15 cellular contexts compared by ENCODE assay signal in genomic region chr6:3847521-3847920, GRCh38. TPM values are rescaled to one million over a fixed set of nuclear protein-coding genes. Genes with fewer than 3 reads are reported as not detected.
A peak's percentile ranks its signal among the peaks of the same experiment; 100 is the strongest.
DNase-seq lines count a peak whose midpoint lies in the region; ATAC-seq, FAIRE-seq and TF ChIP-seq lines count a peak whose summit lies in the region.
"Had no signal": no experiment of that assay in that cellular context is flagged by ENCODE, and none has a peak within 500 bp of the region (broad histone marks: within the 10 kb centered on the region; RNA-seq: fewer than 3 reads in every experiment).

No MANE protein-coding gene starts in this region.

- H3K27me3 Mint-ChIP-seq in activated CD4-positive, alpha-beta memory T cell treated with anti-CD3 and anti-CD28 coated beads for 36 hours = no peaks in the 10 kb centered on the region

- POLR2A ChIA-PET in activated CD4-positive, alpha-beta memory T cell treated with anti-CD3 and anti-CD28 coated beads for 36 hours (lab: Charles Lee) = interaction anchor here (0.6 to 6.5 kb wide), 3 partner anchors 20 to 366 kb away, joined by 3 to 64 read pairs (median 15); no protein-coding TSS in a partner anchor

- H3K4me1 Mint-ChIP-seq in activated CD4-positive, alpha-beta memory T cell treated with anti-CD3 and anti-CD28 coated beads for 36 hours (ENCODE audit: low read depth) = peaks cover 40% of the 10 kb centered on the region

- H3K36me3 ChIP-seq in GM23248 (ENCODE audit: low read depth) (no peaks in the 10 kb centered on the region), small intestine (ENCODE audit: control insufficient read depth in 2 of 2, insufficient read depth in 2 of 2, low read length in 2 of 2) (no peaks in the 10 kb centered on the region)

- CTCF ChIA-PET in activated CD4-positive, alpha-beta memory T cell treated with anti-CD3 and anti-CD28 coated beads for 36 hours (lab: Charles Lee) = interaction anchor here (0.8 to 4.9 kb wide), 11 partner anchors 14 to 308 kb away, joined by 3 to 46 read pairs (median 8); a partner anchor contains a TSS

- H3K9me3 ChIP-seq in GM23248 (ENCODE audit: low read depth) (no peaks in the 10 kb centered on the region), small intestine (ENCODE audit: control insufficient read depth, low read depth) (no peaks in the 10 kb centered on the region)
- H3K9me3 ChIP-seq: body of pancreas had no signal

- H3K4me3 ChIP-seq in GM23248 (no peak overlapping the region), fibroblast of villous mesenchyme (ENCODE audit: low read depth, low read length) (no peak overlapping the region), small intestine (ENCODE audit: low read depth in 1 of 2, low read length in 2 of 2) (no peak overlapping the region)
- H3K4me3 ChIP-seq: body of pancreas had no signal

- H3K4me1 ChIP-seq in GM23248 (ENCODE audit: insufficient read depth) = peaks cover 23% of the 10 kb centered on the region
- no peaks in the 10 kb centered on the region for H3K4me1 ChIP-seq in small intestine (ENCODE audit: control insufficient read depth in 2 of 2, insufficient read depth in 1 of 2, low read depth in 1 of 2, low read length in 1 of 2)

- intact Hi-C loops in activated CD4-positive, alpha-beta memory T cell treated with anti-CD3 and anti-CD28 coated beads for 36 hours (cut with micrococcal nuclease) = loop anchor here (2.0 to 5.0 kb wide), 4 partner anchors 45 to 780 kb away; partner anchors contain the start of genes ECI2 and RIPK1
- intact Hi-C loops in sciatic nerve (cut with DNase I) = no loop called here

- ATAC-seq in HG03378 (IDR thresholded peaks at IDR 0.05; ENCODE audit: unreplicated experiment) = no peak
- no peak for ATAC-seq in GM18519 (IDR thresholded peaks at IDR 0.05; ENCODE audit: low FRiP score, unreplicated experiment)
- ATAC-seq in sciatic nerve = no peak
- ATAC-seq: body of pancreas had no signal

- H3K27ac Mint-ChIP-seq in activated CD4-positive, alpha-beta memory T cell treated with anti-CD3 and anti-CD28 coated beads for 36 hours = peak overlapping the region; percentile 88
- H3K27ac Mint-ChIP-seq: CD14-positive monocyte had no signal

- in situ Hi-C loops in GM23248 (cut with MboI) = no loop called here

- peaks cover 11% of the 10 kb centered on the region for H3K79me2 ChIP-seq in GM23248 (ENCODE audit: insufficient read depth)

- H3F3A ChIP-seq in GM23248 (ENCODE audit: insufficient read depth) = peaks cover 15% of the 10 kb centered on the region

- TF ChIP-seq CTCF in fibroblast of villous mesenchyme (IDR thresholded peaks at IDR 0.05; ENCODE audit: insufficient read depth, low read depth, low read length) = no peak

- peaks cover 14% of the 10 kb centered on the region for H3K36me3 Mint-ChIP-seq in activated CD4-positive, alpha-beta memory T cell treated with anti-CD3 and anti-CD28 coated beads for 36 hours
- H3K36me3 Mint-ChIP-seq: CD14-positive monocyte had no signal

- 0 out of 2 replicates have a peak overlapping the region, but pooled peaks have one; percentile 28 for H2AFZ ChIP-seq in GM23248

- H3K4me2 ChIP-seq in GM23248 (ENCODE audit: unreplicated experiment) = no peak overlapping the region

- WGBS in GM23248 (ENCODE audit: low coverage in 1 of 2, low lambda C conversion rate in 2 of 2, missing lambda C conversion rate in 2 of 2), 2 experiments = 88 to 91% methylated on average over 3 of the region's 3 CpGs
- 26 to 39% (median 27%) methylated on average over 3 of the region's 3 CpGs for WGBS in small intestine, 3 donors

- H4K20me1 ChIP-seq in GM23248 (ENCODE audit: insufficient read depth) = no peaks in the 10 kb centered on the region

- peaks cover 2% of the 10 kb centered on the region for H3K9me3 Mint-ChIP-seq in activated CD4-positive, alpha-beta memory T cell treated with anti-CD3 and anti-CD28 coated beads for 36 hours

- peak overlapping the region; percentile 71 for H3K4me3 Mint-ChIP-seq in activated CD4-positive, alpha-beta memory T cell treated with anti-CD3 and anti-CD28 coated beads for 36 hours
- H3K4me3 Mint-ChIP-seq: CD14-positive monocyte had no signal

- no peak for DNase-seq in GM23248
- DNase-seq in activated CD4-positive, alpha-beta memory T cell treated with anti-CD3 and anti-CD28 coated beads for 36 hours = no peak
- DNase-seq in fibroblast of villous mesenchyme (ENCODE audit: low read depth) = peak; percentile 57
- DNase-seq in small intestine = peak; percentile 37
- no peak for DNase-seq in sciatic nerve (ENCODE audit: low spot score)
- DNase-seq: body of pancreas; NCI-H2029 treated with DMSO at 0.1 percent for 48 hours; SHP77 treated with DMSO at 0.1 percent for 48 hours; stimulated activated CD4-positive, alpha-beta T cell treated with anti-CD3 and anti-CD28 coated beads, Interleukin-1b, Interleukin-23, amount 100 ng/mL, for 48 hours had no signal

- no peaks in the 10 kb centered on the region for H3K9me2 ChIP-seq in GM23248 (ENCODE audit: insufficient read depth)

- no peak overlapping the region for H3K9ac ChIP-seq in GM23248

- H3K27ac ChIP-seq in GM23248 = peak overlapping the region; percentile 92
- peak overlapping the region; percentile 50 for H3K27ac ChIP-seq in small intestine (ENCODE audit: low read depth in 1 of 2, low read length in 1 of 2)

- H3K27me3 ChIP-seq in GM23248 (replicated peaks; ENCODE audit: insufficient read depth) (no peaks in the 10 kb centered on the region), small intestine (ENCODE audit: control insufficient read depth in 2 of 2, insufficient read depth in 2 of 2, low read length in 2 of 2) (no peaks in the 10 kb centered on the region)
- H3K27me3 ChIP-seq: body of pancreas had no signal

- FAIRE-seq in small intestine (lab: Jason Lieb, UNC) = no peak
- FAIRE-seq: G401.6, GM18507, H1 had no signal

RNA-seq across cellular contexts. Expression of gene FAM50B, which starts 1.7 kb away (rescaled TPM):
- total RNA-seq in GM23248 (2014; rRNA removed; shearing (Covaris generic)) = 6.1 and 7.6 TPM in 2 replicates
- polyA plus RNA-seq in GM23248 (2016; fragmentation: Nextera tagmentation; extraction: Ambion mirVana) (12.1 and 14.0 TPM in 2 replicates), small intestine (10 to 100 TPM; 10.3 to 13.0 (median 11.9) TPM)
- 10 to 100 TPM; 16.9 to 18.8 TPM for total RNA-seq in activated CD4-positive, alpha-beta memory T cell treated with anti-CD3 and anti-CD28 coated beads for 36 hours
- total RNA-seq in fibroblast of villous mesenchyme (5.2 and 6.0 TPM in 2 replicates), sciatic nerve (9.6 TPM)

Comparison
In these comparisons a context has a peak if more than half of its experiments do, and no peak if none do; other contexts are left out.
1. DNase-seq: peak in fibroblast of villous mesenchyme (single experiment) and small intestine (single experiment); none in GM23248 (single experiment), activated CD4-positive, alpha-beta memory T cell treated with anti-CD3 and anti-CD28 coated beads for 36 hours (single experiment) and sciatic nerve (single experiment).